In the genomic region with DNA sequence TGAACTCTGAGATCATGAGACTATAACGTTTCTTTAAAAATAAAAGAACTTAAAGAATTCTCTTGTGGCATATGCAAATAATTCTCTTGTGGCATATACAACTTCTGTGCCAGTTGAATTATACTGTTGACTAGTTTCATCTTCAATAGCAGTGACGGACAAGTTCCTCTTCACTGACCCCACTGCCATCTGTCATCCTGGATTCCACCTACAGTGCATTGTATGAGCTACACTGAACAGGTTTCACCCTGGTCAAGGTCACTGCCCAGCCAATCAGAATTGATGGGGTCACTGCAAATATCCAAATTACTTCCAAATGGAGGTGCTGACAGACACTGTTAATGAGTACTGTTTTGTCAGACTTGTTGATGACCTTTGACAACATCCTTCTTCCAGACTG, we compare ENCODE assay signal across 14 cellular contexts.
DNase-seq lines count a peak whose midpoint lies in the region; ATAC-seq and TF ChIP-seq lines count a peak whose summit lies in the region.
"Had no signal": no experiment of that assay in that cellular context is flagged by ENCODE, and none has a peak within 500 bp of the region (broad histone marks: within the 10 kb centered on the region; RNA-seq: fewer than 3 reads in every experiment).

No MANE protein-coding gene starts in this region.

- H3K9me3 Mint-ChIP-seq in activated B cell treated with CpG ODN at 0.5 μM for 24 hours (no peaks in the 10 kb centered on the region), neural crest cell (no peaks in the 10 kb centered on the region)

- H4K20me1 ChIP-seq in hepatocyte (ENCODE audit: insufficient read depth, poor library complexity, severe bottlenecking) = no peaks in the 10 kb centered on the region

- no peaks in the 10 kb centered on the region for H3K79me2 ChIP-seq in hepatocyte

- TF ChIP-seq CTCF in activated B cell treated with CpG ODN at 0.5 μM for 24 hours (IDR thresholded peaks at IDR 0.05) (no peak), neural crest cell (conservative IDR thresholded peaks at IDR 0.05) (no peak), hepatocyte (IDR thresholded peaks at IDR 0.05; ENCODE audit: poor library complexity) (no peak)

- WGBS in hepatocyte (ENCODE audit: low lambda C conversion rate, missing lambda C conversion rate) = 93% methylated on average over 2 of the region's 2 CpGs

- H3K27ac ChIP-seq in hepatocyte = no peak overlapping the region
- H3K27ac ChIP-seq: C4-2B had no signal

- H3K4me1 Mint-ChIP-seq in activated B cell treated with CpG ODN at 0.5 μM for 24 hours (no peaks in the 10 kb centered on the region), neural crest cell (peaks cover 20% of the 10 kb centered on the region)

- H3K27me3 ChIP-seq in hepatocyte = no peaks in the 10 kb centered on the region

- peak; percentile 75 for ATAC-seq in GM18861 (IDR thresholded peaks at IDR 0.05; ENCODE audit: unreplicated experiment)
- peak; percentile 75 for ATAC-seq in HG03060 (IDR thresholded peaks at IDR 0.05; ENCODE audit: low read depth, unreplicated experiment)
- ATAC-seq in activated B cell treated with CpG ODN at 0.5 μM for 24 hours (ENCODE audit: low read depth) = peak; percentile 54

- H3K27ac Mint-ChIP-seq in activated B cell treated with CpG ODN at 0.5 μM for 24 hours (no peak overlapping the region), neural crest cell (ENCODE audit: unreplicated experiment) (peak overlapping the region; percentile 6)
- H3K27ac Mint-ChIP-seq: IgD-negative memory B cell had no signal

- CTCF ChIA-PET in activated B cell treated with CpG ODN at 0.5 μM for 24 hours (lab: Charles Lee) = no interaction called here

- H3K4me3 Mint-ChIP-seq in activated B cell treated with CpG ODN at 0.5 μM for 24 hours (no peak overlapping the region), neural crest cell (no peak overlapping the region)
- H3K4me3 Mint-ChIP-seq: IgD-negative memory B cell had no signal

- H3K4me3 ChIP-seq in hepatocyte = no peak overlapping the region

- no peaks in the 10 kb centered on the region for H3K9me3 ChIP-seq in hepatocyte (ENCODE audit: low read depth)

- H3K36me3 ChIP-seq in hepatocyte (replicated peaks; ENCODE audit: insufficient read depth, low read depth) = no peaks in the 10 kb centered on the region

- peaks cover 26% of the 10 kb centered on the region for H3K4me1 ChIP-seq in hepatocyte (ENCODE audit: insufficient read depth)

- intact Hi-C loops in activated B cell treated with CpG ODN at 0.5 μM for 24 hours (cut with micrococcal nuclease) = no loop called here
- intact Hi-C loops in posterior vena cava (cut with DNase I) = no loop called here

- H2AFZ ChIP-seq in hepatocyte = no peak overlapping the region

- no peaks in the 10 kb centered on the region for H3K36me3 Mint-ChIP-seq in activated B cell treated with CpG ODN at 0.5 μM for 24 hours (ENCODE audit: low read depth)
- peaks cover 3% of the 10 kb centered on the region for H3K36me3 Mint-ChIP-seq in neural crest cell (ENCODE audit: low read depth)
- H3K36me3 Mint-ChIP-seq: IgD-negative memory B cell had no signal

- no peak overlapping the region for H3K4me2 ChIP-seq in hepatocyte

- no peaks in the 10 kb centered on the region for H3K9me2 ChIP-seq in hepatocyte (replicated peaks; ENCODE audit: insufficient read depth)

- POLR2A ChIA-PET in activated B cell treated with CpG ODN at 0.5 μM for 24 hours (lab: Charles Lee) = no interaction called here

- H3K27me3 Mint-ChIP-seq in activated B cell treated with CpG ODN at 0.5 μM for 24 hours (no peaks in the 10 kb centered on the region), neural crest cell (ENCODE audit: low read depth) (no peaks in the 10 kb centered on the region)
- H3K27me3 Mint-ChIP-seq: IgD-negative memory B cell had no signal

- DNase-seq in activated B cell treated with CpG ODN at 0.5 μM for 24 hours = no peak
- DNase-seq in neural crest cell (ENCODE audit: low read depth, low spot score) = no peak
- no peak for DNase-seq in posterior vena cava (ENCODE audit: low spot score)
- no peak for DNase-seq in hepatocyte (ENCODE audit: low spot score)
- no peak for DNase-seq in DMS 273 (lab: John Stamatoyannopoulos, UW; ENCODE audit: unreplicated experiment)
- DNase-seq: NCI-H1436, NCI-H2107, NCI-H226, SIG-M5, T-helper 2 cell had no signal
